ENCODE assay signal across 23 cellular contexts in the genomic region with DNA sequence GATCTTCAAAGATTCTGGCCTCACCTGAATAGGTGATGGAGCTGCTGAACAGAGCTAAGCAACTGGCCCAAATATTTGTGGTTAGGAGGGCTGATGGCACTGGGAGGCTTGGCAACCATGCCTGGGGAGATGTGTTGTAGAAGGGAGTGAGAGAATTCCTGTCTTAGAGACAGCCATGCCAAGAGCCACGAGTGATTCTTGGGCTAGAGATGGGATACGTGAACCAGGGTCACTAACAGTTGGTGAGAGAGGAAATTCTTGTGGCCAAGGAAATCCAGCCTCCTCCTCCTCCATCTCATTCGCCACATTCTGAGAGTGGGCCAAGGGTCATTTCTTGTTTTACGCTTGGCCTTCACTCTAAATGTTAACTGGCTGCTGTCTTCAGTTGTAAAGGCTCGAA.
"Had no signal": no experiment of that assay in that cellular context is flagged by ENCODE, and none has a peak within 500 bp of the region (broad histone marks: within the 10 kb centered on the region; RNA-seq: fewer than 3 reads in every experiment).

No MANE protein-coding gene starts in this region.

- H3K27ac ChIP-seq: esophagus muscularis mucosa, neutrophil, pancreas, prostate gland, spleen, testis, vagina had no signal

- H3K27me3 ChIP-seq: esophagus muscularis mucosa, neutrophil, pancreas, testis, vagina had no signal

- H3K9me3 ChIP-seq: esophagus muscularis mucosa, neutrophil, pancreas, prostate gland, spleen, testis, vagina had no signal

- ATAC-seq: left cardiac atrium, left ventricle myocardium superior, pancreas had no signal

- H3K4me3 ChIP-seq: esophagus muscularis mucosa, pancreas, prostate gland, spleen, testis, vagina had no signal

- H3K4me1 ChIP-seq: pancreas, prostate gland, spleen, testis, vagina had no signal

- DNase-seq: activated CD4-positive, alpha-beta T cell treated with anti-CD3 and anti-CD28 coated beads for 4 hours; activated CD4-positive, alpha-beta T cell treated with anti-CD3 and anti-CD28 coated beads, Interleukin-2, amount 50 U/mL, for 4 hours; activated effector memory CD4-positive, alpha-beta T cell treated with Interleukin-2 at 50 U/mL for 16 hours; activated naive CD4-positive, alpha-beta T cell treated with Interleukin-2 at 50 U/mL for 16 hours; activated T-cell treated with anti-CD3 and anti-CD28 coated beads for 4 hours; anterior cingulate cortex; caudate nucleus; foreskin melanocyte; glutamatergic neuron; left cardiac atrium; left ventricle myocardium superior; naive B cell; nephron progenitor cell; pancreas; spleen; stimulated activated CD4-positive, alpha-beta T cell treated with anti-CD3 and anti-CD28 coated beads, Interleukin-2, amount 100 ng/mL, for 48 hours; stimulated activated naive CD4-positive, alpha-beta T cell treated with Interleukin-2 at 50 U/mL for 16 hours; T-helper 1 cell; testis had no signal

- H3K36me3 ChIP-seq: neutrophil, pancreas, prostate gland, spleen, vagina had no signal
